In the genomic region with DNA sequence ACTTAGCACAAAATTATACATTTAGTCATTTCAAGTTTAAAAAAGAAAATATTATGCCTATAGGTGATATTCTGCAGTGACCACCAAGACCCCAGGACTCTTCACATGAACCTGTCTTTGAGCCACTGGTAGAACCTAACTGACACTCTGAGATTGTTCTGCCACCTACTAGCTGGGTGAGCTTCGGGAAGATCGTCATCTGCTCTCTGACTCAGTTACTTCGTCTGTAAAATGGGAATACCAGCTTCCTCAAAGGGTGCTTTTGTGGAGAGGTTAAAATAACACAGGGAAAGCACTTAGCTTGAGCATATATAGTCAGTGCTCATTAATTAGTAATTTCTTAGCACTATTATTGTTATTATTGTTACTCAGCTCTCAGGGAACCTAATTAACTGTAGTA, we compare ENCODE assay signal across 20 cellular contexts.
DNase-seq lines count a peak whose midpoint lies in the region; ATAC-seq and TF ChIP-seq lines count a peak whose summit lies in the region.
"Had no signal": no experiment of that assay in that cellular context is flagged by ENCODE, and none has a peak within 500 bp of the region (broad histone marks: within the 10 kb centered on the region; RNA-seq: fewer than 3 reads in every experiment).

No MANE protein-coding gene starts in this region.

- no peaks in the 10 kb centered on the region for H3K36me3 ChIP-seq in GM23248 (ENCODE audit: low read depth)
- H3K36me3 ChIP-seq in SJSA1: no peaks in the 10 kb centered on the region
- no peaks in the 10 kb centered on the region for H3K36me3 ChIP-seq in SK-N-SH (replicated peaks in 1 of 2; ENCODE audit: control insufficient read depth in 1 of 2, insufficient read depth in 2 of 2, low read length in 1 of 2)

- in situ Hi-C loops in GM23248 (cut with MboI): no loop called here

- H3K9me2 ChIP-seq in GM23248 (ENCODE audit: insufficient read depth) (no peaks in the 10 kb centered on the region), SK-N-SH (no peaks in the 10 kb centered on the region)

- POLR2A ChIA-PET in SK-N-SH (lab: Yijun Ruan, JAX): no interaction called here

- H3K27me3 Mint-ChIP-seq in memory B cell: no peaks in the 10 kb centered on the region
- H3K27me3 Mint-ChIP-seq in stimulated activated naive B cell treated with anti-CD40 and anti-IgM and Interleukin-4, amounts not matched to agents 10 μg/mL and 1 μg/mL and 100 μg/mL, for 72 hours: no peaks in the 10 kb centered on the region
- H3K27me3 Mint-ChIP-seq in activated T-cell treated with anti-CD3 and anti-CD28 coated beads, Interleukin-2, amount 50 U/mL, for 72 hours (ENCODE audit: low read depth): no peaks in the 10 kb centered on the region
- H3K27me3 Mint-ChIP-seq: CD8-positive, alpha-beta memory T cell; type B pancreatic cell had no signal

- TF ChIP-seq EP300 in SK-N-SH (IDR thresholded peaks at IDR 0.05; ENCODE audit: borderline replicate concordance in 1 of 2, low read depth in 1 of 2, low read length in 1 of 2): no peak

- peak overlapping the region; percentile 89; the same call in 1 of the 2 replicates for H3K27ac ChIP-seq in GM23248
- peak overlapping the region; percentile 83; the same call in 1 of the 2 replicates for H3K27ac ChIP-seq in SJSA1
- H3K27ac ChIP-seq in SK-N-SH (ENCODE audit: low read depth in 2 of 2, low read length in 1 of 2): no peak overlapping the region

- no peak for TF ChIP-seq RAD21 in SK-N-SH (IDR thresholded peaks at IDR 0.05; ENCODE audit: low read length)

- H3K4me1 ChIP-seq in GM23248 (ENCODE audit: insufficient read depth): peaks cover 63% of the 10 kb centered on the region
- H3K4me1 ChIP-seq in SJSA1 (replicated peaks): peaks cover 70% of the 10 kb centered on the region
- peaks cover 2 to 29% of the 10 kb centered on the region in 2 experiments; a peak in 3 of 4 replicates for H3K4me1 ChIP-seq in SK-N-SH (ENCODE audit: control insufficient read depth in 1 of 2, insufficient read depth in 2 of 2, low read depth in 1 of 2, low read length in 1 of 2)

- no peaks in the 10 kb centered on the region for H3K9me3 ChIP-seq in GM23248 (ENCODE audit: low read depth)
- no peaks in the 10 kb centered on the region for H3K9me3 ChIP-seq in SJSA1 (replicated peaks)
- H3K9me3 ChIP-seq in SK-N-SH: no peaks in the 10 kb centered on the region

- no peak overlapping the region for H3K27ac Mint-ChIP-seq in memory B cell
- peak overlapping the region; percentile 25 for H3K27ac Mint-ChIP-seq in stimulated activated naive B cell treated with anti-CD40 and anti-IgM and Interleukin-4, amounts not matched to agents 10 μg/mL and 1 μg/mL and 100 μg/mL, for 72 hours
- no peak overlapping the region for H3K27ac Mint-ChIP-seq in activated T-cell treated with anti-CD3 and anti-CD28 coated beads, Interleukin-2, amount 50 U/mL, for 72 hours
- H3K27ac Mint-ChIP-seq: naive thymus-derived CD4-positive, alpha-beta T cell had no signal

- H4K20me1 ChIP-seq in GM23248 (ENCODE audit: insufficient read depth): no peaks in the 10 kb centered on the region
- H4K20me1 ChIP-seq in SK-N-SH (ENCODE audit: insufficient read depth): no peaks in the 10 kb centered on the region

- H3K27me3 ChIP-seq in GM23248 (replicated peaks; ENCODE audit: insufficient read depth) (no peaks in the 10 kb centered on the region), SJSA1 (replicated peaks) (no peaks in the 10 kb centered on the region), SK-N-SH (ENCODE audit: insufficient read depth) (no peaks in the 10 kb centered on the region)

- H3K4me3 ChIP-seq in GM23248 (no peak overlapping the region), SJSA1 (no peak overlapping the region), SK-N-SH (ENCODE audit: low read depth in 2 of 2, low read length in 1 of 2) (no peak overlapping the region)
- H3K4me3 ChIP-seq: lung had no signal

- ATAC-seq in memory B cell (ENCODE audit: low read depth): no peak
- no peak for ATAC-seq in stimulated activated naive B cell treated with anti-CD40 and anti-IgM and Interleukin-4, amounts not matched to agents 10 μg/mL and 1 μg/mL and 100 μg/mL, for 72 hours (replicated peaks)
- ATAC-seq in activated T-cell treated with anti-CD3 and anti-CD28 coated beads, Interleukin-2, amount 50 U/mL, for 72 hours (replicated peaks in 1 of 2): no peak
- ATAC-seq in HG02610 (IDR thresholded peaks at IDR 0.05; ENCODE audit: unreplicated experiment): no peak
- no peak for ATAC-seq in HG03565 (IDR thresholded peaks at IDR 0.05; ENCODE audit: unreplicated experiment)
- ATAC-seq: activated CD4-positive, CD25-positive, alpha-beta regulatory T cell treated with anti-CD3 and anti-CD28 coated beads, Interleukin-2, amount 50 U/mL, for 24 hours; naive thymus-derived CD4-positive, alpha-beta T cell had no signal

- H3F3A ChIP-seq in GM23248 (ENCODE audit: insufficient read depth) (peaks cover 25% of the 10 kb centered on the region), SK-N-SH (replicated peaks; ENCODE audit: insufficient read depth) (no peaks in the 10 kb centered on the region)

- DNase-seq in GM23248: no peak
- no peak for DNase-seq in SJSA1 (ENCODE audit: low read depth in 1 of 2, low spot score in 2 of 2)
- no peak for DNase-seq in memory B cell (ENCODE audit: low spot score in 2 of 2)
- no peak for DNase-seq in stimulated activated naive B cell treated with anti-CD40 and anti-IgM and Interleukin-4, amounts not matched to agents 10 μg/mL and 1 μg/mL and 100 μg/mL, for 72 hours
- no peak for DNase-seq in activated T-cell treated with anti-CD3 and anti-CD28 coated beads, Interleukin-2, amount 50 U/mL, for 72 hours
- DNase-seq in SK-N-SH: no peak
- DNase-seq: caudate nucleus; CD8-positive, alpha-beta memory T cell; DND-41; glutamatergic neuron; MV-4-11; naive thymus-derived CD4-positive, alpha-beta T cell; NCI-H2029; SHP77 had no signal

- peaks cover 33% of the 10 kb centered on the region for H3K4me1 Mint-ChIP-seq in memory B cell
- H3K4me1 Mint-ChIP-seq in stimulated activated naive B cell treated with anti-CD40 and anti-IgM and Interleukin-4, amounts not matched to agents 10 μg/mL and 1 μg/mL and 100 μg/mL, for 72 hours: peaks cover 56 to 90% of the 10 kb centered on the region in 2 donors
- peaks cover 31% of the 10 kb centered on the region for H3K4me1 Mint-ChIP-seq in activated T-cell treated with anti-CD3 and anti-CD28 coated beads, Interleukin-2, amount 50 U/mL, for 72 hours (ENCODE audit: low read depth)

- peak overlapping the region; percentile 18 for H3K4me3 Mint-ChIP-seq in memory B cell
- H3K4me3 Mint-ChIP-seq in stimulated activated naive B cell treated with anti-CD40 and anti-IgM and Interleukin-4, amounts not matched to agents 10 μg/mL and 1 μg/mL and 100 μg/mL, for 72 hours: no peak overlapping the region
- H3K4me3 Mint-ChIP-seq in activated T-cell treated with anti-CD3 and anti-CD28 coated beads, Interleukin-2, amount 50 U/mL, for 72 hours: no peak overlapping the region
- H3K4me3 Mint-ChIP-seq: CD8-positive, alpha-beta memory T cell; naive thymus-derived CD4-positive, alpha-beta T cell; type B pancreatic cell had no signal

- H3K9me3 Mint-ChIP-seq in memory B cell: no peaks in the 10 kb centered on the region
- no peaks in the 10 kb centered on the region for H3K9me3 Mint-ChIP-seq in stimulated activated naive B cell treated with anti-CD40 and anti-IgM and Interleukin-4, amounts not matched to agents 10 μg/mL and 1 μg/mL and 100 μg/mL, for 72 hours
- H3K9me3 Mint-ChIP-seq in activated T-cell treated with anti-CD3 and anti-CD28 coated beads, Interleukin-2, amount 50 U/mL, for 72 hours: no peaks in the 10 kb centered on the region
- H3K9me3 Mint-ChIP-seq: activated T-helper 17 cell treated with anti-CD3 and anti-CD28 coated beads, Interleukin-2, amount 50 U/mL, for 72 hours; CD8-positive, alpha-beta memory T cell; type B pancreatic cell had no signal

- 98 to 99% methylated on average over 3 of the region's 3 CpGs for WGBS in GM23248 (ENCODE audit: low coverage in 1 of 2, low lambda C conversion rate in 2 of 2, missing lambda C conversion rate in 2 of 2), 2 experiments
- WGBS in SK-N-SH (ENCODE audit: low lambda C conversion rate): 100% methylated on average over 3 of the region's 3 CpGs

- H3K36me3 Mint-ChIP-seq in memory B cell: no peaks in the 10 kb centered on the region
- no peaks in the 10 kb centered on the region for H3K36me3 Mint-ChIP-seq in stimulated activated naive B cell treated with anti-CD40 and anti-IgM and Interleukin-4, amounts not matched to agents 10 μg/mL and 1 μg/mL and 100 μg/mL, for 72 hours
- no peaks in the 10 kb centered on the region for H3K36me3 Mint-ChIP-seq in activated T-cell treated with anti-CD3 and anti-CD28 coated beads, Interleukin-2, amount 50 U/mL, for 72 hours (ENCODE audit: insufficient read depth in 2 of 2)
- H3K36me3 Mint-ChIP-seq: CD8-positive, alpha-beta memory T cell; naive thymus-derived CD4-positive, alpha-beta T cell; type B pancreatic cell had no signal

- H3K79me2 ChIP-seq in GM23248 (ENCODE audit: insufficient read depth) (no peaks in the 10 kb centered on the region), SK-N-SH (ENCODE audit: insufficient read depth) (no peaks in the 10 kb centered on the region)

- no peak overlapping the region for H3K4me2 ChIP-seq in GM23248 (ENCODE audit: unreplicated experiment)
- no peak overlapping the region for H3K4me2 ChIP-seq in SK-N-SH

- CTCF ChIA-PET in SK-N-SH (lab: Yijun Ruan, JAX): interaction anchor here (1.1 to 1.3 kb wide), 2 partner anchors 8 to 407 kb away, joined by 3 to 6 read pairs; no protein-coding TSS in a partner anchor

- no peak for TF ChIP-seq CTCF in SK-N-SH (IDR thresholded peaks at IDR 0.05)

- H2AFZ ChIP-seq in GM23248 (peak overlapping the region; percentile 82; the same call in 1 of the 2 replicates), SK-N-SH (ENCODE audit: low read depth) (no peak overlapping the region; the same call in 1 of the 2 replicates)

- no peak overlapping the region for H3K9ac ChIP-seq in GM23248
- no peak overlapping the region for H3K9ac ChIP-seq in SK-N-SH

TF ChIP-seq in SK-N-SH, 30 proteins besides CTCF, POLR2A, EP300 and RAD21 (continues in another document):
- TF ChIP-seq CHD2 (IDR thresholded peaks at IDR 0.05; ENCODE audit: low read length, partially characterized antibody) (no peak), MXI1 (IDR thresholded peaks at IDR 0.05; ENCODE audit: low read depth, low read length) (no peak)
- TF ChIP-seq, protein P1, sequence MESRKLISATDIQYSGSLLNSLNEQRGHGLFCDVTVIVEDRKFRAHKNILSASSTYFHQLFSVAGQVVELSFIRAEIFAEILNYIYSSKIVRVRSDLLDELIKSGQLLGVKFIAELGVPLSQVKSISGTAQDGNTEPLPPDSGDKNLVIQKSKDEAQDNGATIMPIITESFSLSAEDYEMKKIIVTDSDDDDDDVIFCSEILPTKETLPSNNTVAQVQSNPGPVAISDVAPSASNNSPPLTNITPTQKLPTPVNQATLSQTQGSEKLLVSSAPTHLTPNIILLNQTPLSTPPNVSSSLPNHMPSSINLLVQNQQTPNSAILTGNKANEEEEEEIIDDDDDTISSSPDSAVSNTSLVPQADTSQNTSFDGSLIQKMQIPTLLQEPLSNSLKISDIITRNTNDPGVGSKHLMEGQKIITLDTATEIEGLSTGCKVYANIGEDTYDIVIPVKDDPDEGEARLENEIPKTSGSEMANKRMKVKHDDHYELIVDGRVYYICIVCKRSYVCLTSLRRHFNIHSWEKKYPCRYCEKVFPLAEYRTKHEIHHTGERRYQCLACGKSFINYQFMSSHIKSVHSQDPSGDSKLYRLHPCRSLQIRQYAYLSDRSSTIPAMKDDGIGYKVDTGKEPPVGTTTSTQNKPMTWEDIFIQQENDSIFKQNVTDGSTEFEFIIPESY (IDR thresholded peaks at IDR 0.05; ENCODE audit: borderline replicate concordance, low read depth): no peak

Comparison
In these comparisons a context has a peak if more than half of its experiments do, and no peak if none do; other contexts are left out.
1. H3K27ac ChIP-seq: peak in GM23248 (single experiment) and SJSA1 (single experiment); none in SK-N-SH (0 of 2).